ENCODE assay signal across 8 cellular contexts in the genomic region with DNA sequence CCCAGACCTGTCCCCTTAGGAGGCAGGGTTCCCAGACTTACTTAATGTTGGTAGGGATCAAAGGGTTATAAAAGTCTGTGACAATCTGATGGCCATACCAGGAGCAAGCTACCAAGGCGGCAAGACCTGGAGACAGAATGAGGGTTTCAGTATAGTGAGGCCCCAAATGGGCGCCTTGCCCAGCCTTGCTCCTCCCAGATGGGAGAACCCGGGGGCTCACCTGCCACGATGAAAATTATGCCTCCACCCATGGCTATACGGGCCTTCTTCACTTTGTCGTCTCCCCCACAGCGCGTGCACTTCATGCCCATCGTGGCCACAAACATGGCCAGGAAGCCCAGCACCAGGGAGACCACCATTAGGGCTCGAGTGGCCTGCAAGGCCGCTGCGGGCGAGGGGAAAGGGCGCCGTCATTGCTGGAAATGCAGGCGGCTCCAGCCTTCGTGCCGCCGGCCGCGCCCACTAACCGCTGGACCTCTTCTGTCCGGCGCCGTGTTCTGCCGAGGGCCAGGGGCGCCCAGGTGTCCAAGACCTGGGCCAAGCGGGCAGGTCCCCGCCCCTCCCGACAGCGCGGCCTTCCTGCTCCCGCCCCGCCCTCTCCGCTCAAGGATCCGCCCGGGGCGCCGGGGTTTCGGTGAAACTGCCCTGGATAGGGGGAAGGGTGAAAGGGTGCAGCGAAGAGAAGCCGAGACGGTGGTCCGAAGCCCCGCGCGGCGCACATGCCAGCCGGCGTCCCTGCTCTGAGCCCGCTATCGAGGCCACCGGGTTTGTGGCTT. TPM values are rescaled to one million over a fixed set of nuclear protein-coding genes. Genes with fewer than 3 reads are reported as not detected.
A peak's percentile ranks its signal among the peaks of the same experiment; 100 is the strongest.
DNase-seq lines count a peak whose midpoint lies in the region; ATAC-seq and TF ChIP-seq lines count a peak whose summit lies in the region.

No MANE protein-coding gene starts in this region.

- intact Hi-C loops in activated CD4-positive, alpha-beta T cell treated with anti-CD3 and anti-CD28 coated beads, Interleukin-2, amount 10 ng/mL, durations not matched to agents 24 days and 14 days (cut with micrococcal nuclease) = no loop called here

- H3K4me1 Mint-ChIP-seq in activated T-cell treated with anti-CD3 and anti-CD28 coated beads, Interleukin-2, amount 50 U/mL, for 24 hours (ENCODE audit: low read depth) = peaks cover 36% of the 10 kb centered on the region
- peaks cover 22% of the 10 kb centered on the region for H3K4me1 Mint-ChIP-seq in activated CD4-positive, alpha-beta T cell treated with anti-CD3 and anti-CD28 coated beads, Interleukin-2, amount 10 ng/mL, durations not matched to agents 24 days and 14 days

- peak overlapping the region; percentile 32 for H3K4me3 ChIP-seq in fibroblast of mammary gland (ENCODE audit: control insufficient read depth, low read depth, low read length)

- DNase-seq in activated T-cell treated with anti-CD3 and anti-CD28 coated beads, Interleukin-2, amount 50 U/mL, for 24 hours = peak; percentile 42
- DNase-seq in activated T-cell treated with anti-CD3 and anti-CD28 coated beads, Interleukin-2, amount 50 U/mL, for 1 hour = no peak
- DNase-seq in activated CD4-positive, alpha-beta T cell treated with anti-CD3 and anti-CD28 coated beads, Interleukin-2, amount 10 ng/mL, durations not matched to agents 24 days and 14 days = peak; percentile 80
- DNase-seq in fibroblast of mammary gland (ENCODE audit: low read depth) = no peak
- DNase-seq in omental fat pad (ENCODE audit: low spot score) = peak; percentile 16
- DNase-seq in A172 (ENCODE audit: low spot score) = no peak
- no peak for DNase-seq in CD1c-positive myeloid dendritic cell (ENCODE audit: extremely low spot score)

- TF ChIP-seq CTCF in fibroblast of mammary gland (conservative IDR thresholded peaks at IDR 0.05; ENCODE audit: control insufficient read depth, insufficient read depth, low read depth, low read length) = no peak
- TF ChIP-seq CTCF in omental fat pad (IDR thresholded peaks at IDR 0.05) = no peak

- ATAC-seq in omental fat pad (ENCODE audit: low FRiP score) = peak; percentile 33
- no peak for ATAC-seq in HG02970 (IDR thresholded peaks at IDR 0.05; ENCODE audit: low FRiP score, unreplicated experiment)

- H3K27ac Mint-ChIP-seq in activated T-cell treated with anti-CD3 and anti-CD28 coated beads, Interleukin-2, amount 50 U/mL, for 24 hours = peak overlapping the region; percentile 52
- no peak overlapping the region for H3K27ac Mint-ChIP-seq in activated CD4-positive, alpha-beta T cell treated with anti-CD3 and anti-CD28 coated beads, Interleukin-2, amount 10 ng/mL, durations not matched to agents 24 days and 14 days

- no peaks in the 10 kb centered on the region for H3K9me3 Mint-ChIP-seq in activated T-cell treated with anti-CD3 and anti-CD28 coated beads, Interleukin-2, amount 50 U/mL, for 24 hours
- H3K9me3 Mint-ChIP-seq in activated CD4-positive, alpha-beta T cell treated with anti-CD3 and anti-CD28 coated beads, Interleukin-2, amount 10 ng/mL, durations not matched to agents 24 days and 14 days = no peaks in the 10 kb centered on the region

- H3K4me3 Mint-ChIP-seq in activated T-cell treated with anti-CD3 and anti-CD28 coated beads, Interleukin-2, amount 50 U/mL, for 24 hours = peak overlapping the region; percentile 51
- peak overlapping the region; percentile 49 for H3K4me3 Mint-ChIP-seq in activated CD4-positive, alpha-beta T cell treated with anti-CD3 and anti-CD28 coated beads, Interleukin-2, amount 10 ng/mL, durations not matched to agents 24 days and 14 days

- peaks cover 26% of the 10 kb centered on the region for H3K27me3 Mint-ChIP-seq in activated T-cell treated with anti-CD3 and anti-CD28 coated beads, Interleukin-2, amount 50 U/mL, for 24 hours
- peaks cover 26% of the 10 kb centered on the region for H3K27me3 Mint-ChIP-seq in activated CD4-positive, alpha-beta T cell treated with anti-CD3 and anti-CD28 coated beads, Interleukin-2, amount 10 ng/mL, durations not matched to agents 24 days and 14 days

- peaks cover 41% of the 10 kb centered on the region for H3K36me3 Mint-ChIP-seq in activated T-cell treated with anti-CD3 and anti-CD28 coated beads, Interleukin-2, amount 50 U/mL, for 24 hours (ENCODE audit: low read depth)
- peaks cover 32% of the 10 kb centered on the region for H3K36me3 Mint-ChIP-seq in activated CD4-positive, alpha-beta T cell treated with anti-CD3 and anti-CD28 coated beads, Interleukin-2, amount 10 ng/mL, durations not matched to agents 24 days and 14 days (ENCODE audit: low read depth)

RNA-seq across cellular contexts. Expression of gene CLDN7, which starts 1.5 kb away (rescaled TPM):
- 0.31 and 0.40 TPM in 2 replicates for total RNA-seq in activated CD4-positive, alpha-beta T cell treated with anti-CD3 and anti-CD28 coated beads, Interleukin-2, amount 10 ng/mL, durations not matched to agents 24 days and 14 days
- 1 to 10 TPM; 3.0 to 9.0 (median 7.4) TPM for total RNA-seq in omental fat pad
- total RNA-seq in A172 (2014; rRNA removed; shearing (Covaris generic)) = 1.2 TPM in 1 of 2 replicates, not detected in the other

RNA-seq across cellular contexts. Expression of gene ELP5, which starts 8.8 kb away (rescaled TPM):
- 74.3 and 76.8 TPM in 2 replicates for total RNA-seq in activated CD4-positive, alpha-beta T cell treated with anti-CD3 and anti-CD28 coated beads, Interleukin-2, amount 10 ng/mL, durations not matched to agents 24 days and 14 days
- total RNA-seq in omental fat pad = 10 to 100 TPM; 25.9 to 34.5 (median 30.1) TPM
- total RNA-seq in A172 (2014; rRNA removed; shearing (Covaris generic)) = 102 and 104 TPM in 2 replicates

RNA-seq across cellular contexts. Expression of gene CTDNEP1, which starts 9.3 kb away (rescaled TPM):
- 188 and 190 TPM in 2 replicates for total RNA-seq in activated CD4-positive, alpha-beta T cell treated with anti-CD3 and anti-CD28 coated beads, Interleukin-2, amount 10 ng/mL, durations not matched to agents 24 days and 14 days
- total RNA-seq in omental fat pad = 10 to 100 TPM; 47.9 to 66.2 (median 61.8) TPM
- total RNA-seq in A172 (2014; rRNA removed; shearing (Covaris generic)) = 34.2 and 36.9 TPM in 2 replicates

RNA-seq across cellular contexts. Expression of gene GABARAP, which starts 18.5 kb away (rescaled TPM):
- 124 and 126 TPM in 2 replicates for total RNA-seq in activated CD4-positive, alpha-beta T cell treated with anti-CD3 and anti-CD28 coated beads, Interleukin-2, amount 10 ng/mL, durations not matched to agents 24 days and 14 days
- total RNA-seq in omental fat pad = 100 to 1,000 TPM; 316 to 526 (median 376) TPM
- 144 and 238 TPM in 2 replicates for total RNA-seq in A172 (2014; rRNA removed; shearing (Covaris generic))

RNA-seq across cellular contexts. Expression of gene SLC2A4, which starts 20.7 kb away (rescaled TPM):
- total RNA-seq in activated CD4-positive, alpha-beta T cell treated with anti-CD3 and anti-CD28 coated beads, Interleukin-2, amount 10 ng/mL, durations not matched to agents 24 days and 14 days = 0.17 and 0.37 TPM in 2 replicates
- 10 to 100 TPM in 3 of 4 donors, 1 to 10 TPM in 1; 8.9 to 29.2 (median 12.1) TPM for total RNA-seq in omental fat pad
- total RNA-seq in A172 (2014; rRNA removed; shearing (Covaris generic)) = not detected in 2 replicates

Comparison
In these comparisons a context has a peak if more than half of its experiments do, and no peak if none do; other contexts are left out.
1. DNase-seq: peak in activated T-cell treated with anti-CD3 and anti-CD28 coated beads, Interleukin-2, amount 50 U/mL, for 24 hours (single experiment), activated CD4-positive, alpha-beta T cell treated with anti-CD3 and anti-CD28 coated beads, Interleukin-2, amount 10 ng/mL, durations not matched to agents 24 days and 14 days (single experiment) and omental fat pad (single experiment); none in activated T-cell treated with anti-CD3 and anti-CD28 coated beads, Interleukin-2, amount 50 U/mL, for 1 hour (single experiment), fibroblast of mammary gland (single experiment), A172 (single experiment) and CD1c-positive myeloid dendritic cell (single experiment).